In the genomic region with DNA sequence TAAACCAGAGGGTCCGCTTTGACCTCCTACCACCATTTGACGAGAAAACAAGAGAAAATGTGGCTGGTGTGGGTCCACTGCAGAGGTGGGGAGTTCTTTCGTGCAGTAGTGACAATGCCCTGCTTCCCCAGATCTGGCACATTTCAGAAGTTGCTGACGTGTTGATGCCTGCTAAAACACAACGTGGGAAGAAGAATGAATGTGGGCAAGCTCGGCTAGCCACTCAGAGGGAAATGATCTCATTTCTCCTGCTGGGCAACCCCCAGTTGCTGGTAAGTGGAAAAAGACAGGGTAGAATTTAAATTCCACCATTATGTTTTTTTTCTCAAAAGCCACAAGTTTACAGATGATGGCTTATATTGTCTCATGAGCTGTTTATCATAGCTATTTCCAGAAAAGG, we compare ENCODE assay signal across 14 cellular contexts.
DNase-seq lines count a peak whose midpoint lies in the region; FAIRE-seq and TF ChIP-seq lines count a peak whose summit lies in the region.
"Had no signal": no experiment of that assay in that cellular context is flagged by ENCODE, and none has a peak within 500 bp of the region (broad histone marks: within the 10 kb centered on the region; RNA-seq: fewer than 3 reads in every experiment).

No MANE protein-coding gene starts in this region.

- no peaks in the 10 kb centered on the region for H3K9me3 Mint-ChIP-seq in glutamatergic neuron (ENCODE audit: unreplicated experiment)
- no peaks in the 10 kb centered on the region for H3K9me3 Mint-ChIP-seq in T-helper 2 cell treated with Interferon-gamma antibody and Interleukin-4, amounts not matched to agents 5 μg/mL and 100 μg/mL, for 36 hours
- H3K9me3 Mint-ChIP-seq: activated B cell treated with CpG ODN at 0.5 μM for 24 hours; activated T-cell treated with anti-CD3 and anti-CD28 coated beads, Interleukin-2, amount 50 U/mL, for 24 hours had no signal

- H3K4me1 Mint-ChIP-seq in glutamatergic neuron (ENCODE audit: low read depth, unreplicated experiment) = peaks cover 2% of the 10 kb centered on the region
- no peaks in the 10 kb centered on the region for H3K4me1 Mint-ChIP-seq in T-helper 2 cell treated with Interferon-gamma antibody and Interleukin-4, amounts not matched to agents 5 μg/mL and 100 μg/mL, for 36 hours (ENCODE audit: low read depth)
- H3K4me1 Mint-ChIP-seq: activated B cell treated with CpG ODN at 0.5 μM for 24 hours had no signal

- no peak overlapping the region for H3K4me3 Mint-ChIP-seq in glutamatergic neuron (ENCODE audit: unreplicated experiment)
- no peak overlapping the region for H3K4me3 Mint-ChIP-seq in T-helper 2 cell treated with Interferon-gamma antibody and Interleukin-4, amounts not matched to agents 5 μg/mL and 100 μg/mL, for 36 hours
- H3K4me3 Mint-ChIP-seq: activated B cell treated with CpG ODN at 0.5 μM for 24 hours; activated T-cell treated with anti-CD3 and anti-CD28 coated beads, Interleukin-2, amount 50 U/mL, for 24 hours had no signal

- DNase-seq in M059J (ENCODE audit: low read depth) (peak; percentile 92), bronchial epithelial cell (ENCODE audit: low read depth) (peak; percentile 83), islet precursor cell (peak; percentile 74), uterus (no peak), glutamatergic neuron (no peak)
- no peak for DNase-seq in activated CD8-positive, alpha-beta memory T cell treated with anti-CD3 and anti-CD28 coated beads for 24 hours
- no peak for DNase-seq in T-helper 2 cell treated with Interferon-gamma antibody and Interleukin-4, amounts not matched to agents 5 μg/mL and 100 μg/mL, for 36 hours (ENCODE audit: low spot score)
- DNase-seq: activated B cell treated with CpG ODN at 0.5 μM for 24 hours; activated T-cell treated with anti-CD3 and anti-CD28 coated beads, Interleukin-2, amount 50 U/mL, for 24 hours; central memory CD4-positive, alpha-beta T cell; NCI-H446 had no signal

- no peaks in the 10 kb centered on the region for H3K27me3 Mint-ChIP-seq in glutamatergic neuron (ENCODE audit: unreplicated experiment)
- no peaks in the 10 kb centered on the region for H3K27me3 Mint-ChIP-seq in T-helper 2 cell treated with Interferon-gamma antibody and Interleukin-4, amounts not matched to agents 5 μg/mL and 100 μg/mL, for 36 hours (ENCODE audit: low read depth)
- H3K27me3 Mint-ChIP-seq: activated B cell treated with CpG ODN at 0.5 μM for 24 hours had no signal

- TF ChIP-seq CTCF in bronchial epithelial cell (IDR thresholded peaks at IDR 0.05; ENCODE audit: insufficient read depth, low read length, severe bottlenecking) (no peak), uterus (IDR thresholded peaks at IDR 0.05) (no peak), glutamatergic neuron (IDR thresholded peaks at IDR 0.05; ENCODE audit: partially characterized antibody, unreplicated experiment) (no peak)

- intact Hi-C loops in uterus (cut with DNase I; ENCODE audit: low total_unique reads) = no loop called here

- H3K27ac ChIP-seq in uterus = peak overlapping the region; percentile 21 to 41
- H3K27ac ChIP-seq: gastroesophageal sphincter, prostate gland had no signal

- no peaks in the 10 kb centered on the region for H3K4me1 ChIP-seq in uterus
- H3K4me1 ChIP-seq: prostate gland had no signal

- H3K27me3 ChIP-seq in bronchial epithelial cell (ENCODE audit: control insufficient read depth, insufficient read depth, low read length) = no peaks in the 10 kb centered on the region
- no peaks in the 10 kb centered on the region for H3K27me3 ChIP-seq in uterus
- H3K27me3 ChIP-seq: gastroesophageal sphincter had no signal

- no peak for FAIRE-seq in bronchial epithelial cell (lab: Jason Lieb, UNC)
- FAIRE-seq: GM12892 had no signal

- no peaks in the 10 kb centered on the region for H3K36me3 Mint-ChIP-seq in glutamatergic neuron (ENCODE audit: unreplicated experiment)
- H3K36me3 Mint-ChIP-seq in T-helper 2 cell treated with Interferon-gamma antibody and Interleukin-4, amounts not matched to agents 5 μg/mL and 100 μg/mL, for 36 hours (ENCODE audit: low read depth) = no peaks in the 10 kb centered on the region

- TF ChIP-seq POLR2A in uterus (IDR thresholded peaks at IDR 0.05) = no peak

- no peaks in the 10 kb centered on the region for H3K9me3 ChIP-seq in uterus
- H3K9me3 ChIP-seq: gastroesophageal sphincter, prostate gland had no signal

- no peak overlapping the region for H3K27ac Mint-ChIP-seq in glutamatergic neuron (ENCODE audit: unreplicated experiment)
- H3K27ac Mint-ChIP-seq in T-helper 2 cell treated with Interferon-gamma antibody and Interleukin-4, amounts not matched to agents 5 μg/mL and 100 μg/mL, for 36 hours = no peak overlapping the region
- H3K27ac Mint-ChIP-seq: activated B cell treated with CpG ODN at 0.5 μM for 24 hours; activated T-cell treated with anti-CD3 and anti-CD28 coated beads, Interleukin-2, amount 50 U/mL, for 24 hours had no signal

- H3K4me3 ChIP-seq in bronchial epithelial cell (ENCODE audit: low read depth, low read length) (no peak overlapping the region), uterus (no peak overlapping the region)
- H3K4me3 ChIP-seq: gastroesophageal sphincter, prostate gland had no signal

- no peaks in the 10 kb centered on the region for H3K36me3 ChIP-seq in bronchial epithelial cell (ENCODE audit: control insufficient read depth, insufficient read depth, low read length)
- no peaks in the 10 kb centered on the region for H3K36me3 ChIP-seq in uterus
- H3K36me3 ChIP-seq: gastroesophageal sphincter, prostate gland had no signal

Comparison
In these comparisons a context has a peak if more than half of its experiments do, and no peak if none do; other contexts are left out.
1. DNase-seq: peak in M059J (single experiment), bronchial epithelial cell (single experiment) and islet precursor cell (single experiment); none in uterus (0 of 2), glutamatergic neuron (single experiment), activated CD8-positive, alpha-beta memory T cell treated with anti-CD3 and anti-CD28 coated beads for 24 hours (single experiment) and T-helper 2 cell treated with Interferon-gamma antibody and Interleukin-4, amounts not matched to agents 5 μg/mL and 100 μg/mL, for 36 hours (single experiment).